ENCODE assay signal across 1 cellular context in the genomic region with DNA sequence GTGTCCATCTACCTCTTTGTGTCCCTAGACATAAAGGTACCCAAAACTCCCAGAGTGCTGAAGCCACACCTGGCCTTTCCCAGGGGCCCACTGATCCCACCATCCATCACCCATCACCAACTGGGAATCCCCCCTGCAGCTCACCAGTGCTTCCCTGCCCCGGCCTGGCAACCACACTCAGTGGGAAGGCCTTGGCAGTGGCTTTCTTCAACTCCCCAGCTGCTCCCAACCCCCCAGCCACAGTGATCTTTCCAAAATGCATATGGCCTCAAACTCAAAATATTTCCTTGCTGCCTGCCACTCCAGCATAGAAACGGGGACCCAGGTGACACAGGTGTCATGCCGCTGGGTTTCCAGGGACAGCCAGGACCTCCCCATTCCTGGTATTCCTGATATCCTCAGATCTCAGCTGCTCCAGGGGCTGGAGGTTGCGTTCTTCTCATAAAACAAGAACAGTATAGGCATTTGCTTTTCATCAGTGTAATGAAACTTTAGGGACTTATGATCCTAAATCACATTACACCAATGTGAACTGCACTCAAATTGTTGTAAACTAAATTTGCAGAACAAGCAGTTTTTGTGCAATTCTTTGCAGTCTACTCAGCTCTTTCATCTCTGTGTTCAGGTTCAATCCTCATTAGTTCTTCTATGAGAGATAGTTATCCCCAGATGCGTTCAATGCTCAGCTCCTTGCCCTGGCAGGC.
TF ChIP-seq lines count a peak whose summit lies in the region.

No MANE protein-coding gene starts in this region.

TF ChIP-seq in HepG2, 621 proteins besides CTCF, POLR2A, EP300 and RAD21:
- TF ChIP-seq JUND (CRISPR knock-in tag; IDR thresholded peaks at IDR 0.05) = no peak
- TF ChIP-seq, protein P1, sequence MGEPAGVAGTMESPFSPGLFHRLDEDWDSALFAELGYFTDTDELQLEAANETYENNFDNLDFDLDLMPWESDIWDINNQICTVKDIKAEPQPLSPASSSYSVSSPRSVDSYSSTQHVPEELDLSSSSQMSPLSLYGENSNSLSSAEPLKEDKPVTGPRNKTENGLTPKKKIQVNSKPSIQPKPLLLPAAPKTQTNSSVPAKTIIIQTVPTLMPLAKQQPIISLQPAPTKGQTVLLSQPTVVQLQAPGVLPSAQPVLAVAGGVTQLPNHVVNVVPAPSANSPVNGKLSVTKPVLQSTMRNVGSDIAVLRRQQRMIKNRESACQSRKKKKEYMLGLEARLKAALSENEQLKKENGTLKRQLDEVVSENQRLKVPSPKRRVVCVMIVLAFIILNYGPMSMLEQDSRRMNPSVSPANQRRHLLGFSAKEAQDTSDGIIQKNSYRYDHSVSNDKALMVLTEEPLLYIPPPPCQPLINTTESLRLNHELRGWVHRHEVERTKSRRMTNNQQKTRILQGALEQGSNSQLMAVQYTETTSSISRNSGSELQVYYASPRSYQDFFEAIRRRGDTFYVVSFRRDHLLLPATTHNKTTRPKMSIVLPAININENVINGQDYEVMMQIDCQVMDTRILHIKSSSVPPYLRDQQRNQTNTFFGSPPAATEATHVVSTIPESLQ (CRISPR knock-in tag; conservative IDR thresholded peaks at IDR 0.05) = no peak
- peak; percentile 81 for TF ChIP-seq MAFF (IDR thresholded peaks at IDR 0.05; ENCODE audit: low read depth, low read length)
- peak; percentile 74 to 84 for TF ChIP-seq MAFK (conservative IDR thresholded peaks at IDR 0.05 in 1 of 2, IDR thresholded peaks at IDR 0.05 in 1 of 2; ENCODE audit: low read length in 2 of 2)
TF ChIP-seq in HepG2: peak in this region for 2.
